13 cellular contexts compared by ENCODE assay signal in the genomic region with DNA sequence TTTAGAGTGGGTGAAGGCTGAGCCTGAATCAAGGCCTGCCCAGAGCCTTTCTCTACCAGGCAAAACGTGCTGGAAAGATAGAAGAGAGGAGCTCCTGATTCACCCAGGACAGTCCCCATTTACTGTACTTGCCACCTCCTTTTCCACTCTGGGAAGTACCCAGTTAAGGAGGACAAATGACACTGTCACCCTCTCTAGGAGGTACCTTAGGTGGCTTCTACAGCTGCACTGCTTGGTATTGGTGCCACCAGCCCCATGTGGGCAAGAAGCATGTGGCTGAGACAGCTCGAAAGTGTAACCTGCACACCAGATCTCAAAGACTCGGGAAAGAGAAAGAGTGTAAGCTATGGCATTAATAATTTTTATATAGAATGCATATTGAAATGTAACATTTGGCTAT.
"Had no signal": no experiment of that assay in that cellular context is flagged by ENCODE, and none has a peak within 500 bp of the region (broad histone marks: within the 10 kb centered on the region; RNA-seq: fewer than 3 reads in every experiment).

No MANE protein-coding gene starts in this region.

- H3K27ac Mint-ChIP-seq: stimulated activated memory B cell treated with anti-CD40 and anti-IgM and Interleukin-4, amounts not matched to agents 10 μg/mL and 1 μg/mL and 100 μg/mL, for 72 hours had no signal

- H3K27ac ChIP-seq: dorsolateral prefrontal cortex, esophagus squamous epithelium, right atrium auricular region, skin epidermis, suprapubic skin, upper lobe of right lung had no signal

- H3K4me3 Mint-ChIP-seq: naive B cell; stimulated activated memory B cell treated with anti-CD40 and anti-IgM and Interleukin-4, amounts not matched to agents 10 μg/mL and 1 μg/mL and 100 μg/mL, for 72 hours had no signal

- H3K4me1 ChIP-seq: esophagus squamous epithelium, right atrium auricular region, suprapubic skin, upper lobe of right lung had no signal

- DNase-seq: activated CD4-positive, CD25-positive, alpha-beta regulatory T cell; activated CD8-positive, alpha-beta memory T cell treated with anti-CD3 and anti-CD28 coated beads, Interleukin-2, amount 50 U/mL, for 4 hours; activated naive CD4-positive, alpha-beta T cell treated with anti-CD3 and anti-CD28 coated beads, Interleukin-2, amount 50 U/mL, for 16 hours; dorsolateral prefrontal cortex; esophagus squamous epithelium; foreskin fibroblast; naive B cell; nucleus accumbens; upper lobe of right lung had no signal

- H3K27me3 ChIP-seq: esophagus squamous epithelium, right atrium auricular region, suprapubic skin, upper lobe of right lung had no signal

- H3K36me3 ChIP-seq: esophagus squamous epithelium, right atrium auricular region, suprapubic skin, upper lobe of right lung had no signal

- H3K9me3 Mint-ChIP-seq: naive B cell; stimulated activated memory B cell treated with anti-CD40 and anti-IgM and Interleukin-4, amounts not matched to agents 10 μg/mL and 1 μg/mL and 100 μg/mL, for 72 hours had no signal

- H3K9me3 ChIP-seq: esophagus squamous epithelium, right atrium auricular region, suprapubic skin, upper lobe of right lung had no signal

- H3K4me3 ChIP-seq: dorsolateral prefrontal cortex, esophagus squamous epithelium, right atrium auricular region, skin epidermis, suprapubic skin, upper lobe of right lung had no signal

- H3K27me3 Mint-ChIP-seq: naive B cell; stimulated activated memory B cell treated with anti-CD40 and anti-IgM and Interleukin-4, amounts not matched to agents 10 μg/mL and 1 μg/mL and 100 μg/mL, for 72 hours had no signal
